9 cellular contexts compared by ENCODE assay signal in the genomic region with DNA sequence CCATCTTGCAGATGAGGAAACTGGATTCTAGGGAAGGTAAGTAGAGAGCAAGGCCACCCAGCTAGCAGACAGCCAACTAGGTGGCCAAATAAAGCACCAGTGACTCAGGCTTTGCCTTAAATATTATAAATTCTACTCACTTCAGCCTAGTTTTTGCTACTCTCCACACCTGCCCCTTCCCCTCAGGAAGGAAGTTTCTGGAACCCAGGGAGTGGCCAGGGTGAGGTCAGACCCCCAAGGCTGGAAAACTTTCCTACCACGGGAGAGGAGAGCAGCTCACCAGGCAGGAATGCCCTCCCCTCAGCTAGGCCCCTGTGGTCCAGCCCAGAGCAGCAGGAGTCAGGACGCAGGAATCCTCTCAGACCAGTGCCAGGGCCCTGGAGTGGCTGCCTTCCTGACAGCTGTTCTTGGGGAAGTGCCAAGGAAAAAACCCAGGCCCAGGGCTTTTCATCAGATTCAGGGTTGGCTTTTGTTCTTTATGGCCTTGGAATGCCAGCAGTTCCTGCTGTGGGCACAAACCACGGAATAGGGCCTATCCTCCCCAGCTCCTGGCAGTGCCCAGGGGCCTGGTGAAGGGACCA. TPM values are rescaled to one million over a fixed set of nuclear protein-coding genes. Genes with fewer than 3 reads are reported as not detected.
DNase-seq lines count a peak whose midpoint lies in the region; ATAC-seq and TF ChIP-seq lines count a peak whose summit lies in the region.
"Had no signal": no experiment of that assay in that cellular context is flagged by ENCODE, and none has a peak within 500 bp of the region (broad histone marks: within the 10 kb centered on the region; RNA-seq: fewer than 3 reads in every experiment).

No MANE protein-coding gene starts in this region.

- H3K9me3 ChIP-seq in breast epithelium = no peaks in the 10 kb centered on the region
- no peaks in the 10 kb centered on the region for H3K9me3 ChIP-seq in thoracic aorta
- no peaks in the 10 kb centered on the region for H3K9me3 ChIP-seq in CD4-positive, alpha-beta memory T cell (ENCODE audit: control insufficient read depth in 1 of 2, low read length in 2 of 2)

- H3K27me3 Mint-ChIP-seq in natural killer cell (ENCODE audit: low read depth in 2 of 2) = peaks cover 27 to 28% of the 10 kb centered on the region in 2 donors
- H3K27me3 Mint-ChIP-seq in stimulated activated naive B cell treated with anti-CD40 and anti-IgM and Interleukin-4, amounts not matched to agents 10 μg/mL and 1 μg/mL and 100 μg/mL, for 72 hours = peaks cover 45 to 46% of the 10 kb centered on the region in 2 donors
- H3K27me3 Mint-ChIP-seq in CD4-positive, alpha-beta memory T cell = peaks cover 12 to 18% of the 10 kb centered on the region in 2 donors

- H3K27ac ChIP-seq in breast epithelium (peak overlapping the region; percentile 69 to 80), thoracic aorta (peak overlapping the region; percentile 90 to 97)
- H3K27ac ChIP-seq in CD4-positive, alpha-beta memory T cell (ENCODE audit: low read depth, low read length) = no peak overlapping the region

- H3K36me3 Mint-ChIP-seq in natural killer cell = no peaks in the 10 kb centered on the region
- H3K36me3 Mint-ChIP-seq in stimulated activated naive B cell treated with anti-CD40 and anti-IgM and Interleukin-4, amounts not matched to agents 10 μg/mL and 1 μg/mL and 100 μg/mL, for 72 hours = no peaks in the 10 kb centered on the region
- no peaks in the 10 kb centered on the region for H3K36me3 Mint-ChIP-seq in CD4-positive, alpha-beta memory T cell

- intact Hi-C loops in breast epithelium (cut with DNase I; ENCODE audit: low total_unique reads) (loop anchor here (2.0 kb wide), 1 partner anchor 25 kb away; no protein-coding TSS in a partner anchor), natural killer cell (cut with micrococcal nuclease) (no loop called here)
- intact Hi-C loops in CD4-positive, alpha-beta memory T cell (cut with micrococcal nuclease) = no loop called here

- H3K9me3 Mint-ChIP-seq in natural killer cell = no peaks in the 10 kb centered on the region
- H3K9me3 Mint-ChIP-seq in stimulated activated naive B cell treated with anti-CD40 and anti-IgM and Interleukin-4, amounts not matched to agents 10 μg/mL and 1 μg/mL and 100 μg/mL, for 72 hours = no peaks in the 10 kb centered on the region
- H3K9me3 Mint-ChIP-seq in CD4-positive, alpha-beta memory T cell = no peaks in the 10 kb centered on the region
- H3K9me3 Mint-ChIP-seq: activated naive CD8-positive, alpha-beta T cell treated with anti-CD3 and anti-CD28 coated beads, Interleukin-2, amount 50 U/mL, for 24 hours had no signal

- H3K27me3 ChIP-seq in breast epithelium (no peaks in the 10 kb centered on the region), thoracic aorta (replicated peaks; ENCODE audit: insufficient read depth) (no peaks in the 10 kb centered on the region)
- no peaks in the 10 kb centered on the region for H3K27me3 ChIP-seq in CD4-positive, alpha-beta memory T cell (ENCODE audit: insufficient read depth, low read length)

- no peak overlapping the region for H3K4me3 Mint-ChIP-seq in natural killer cell
- H3K4me3 Mint-ChIP-seq in stimulated activated naive B cell treated with anti-CD40 and anti-IgM and Interleukin-4, amounts not matched to agents 10 μg/mL and 1 μg/mL and 100 μg/mL, for 72 hours = no peak overlapping the region
- no peak overlapping the region for H3K4me3 Mint-ChIP-seq in CD4-positive, alpha-beta memory T cell
- H3K4me3 Mint-ChIP-seq: activated naive CD8-positive, alpha-beta T cell treated with anti-CD3 and anti-CD28 coated beads, Interleukin-2, amount 50 U/mL, for 24 hours had no signal

- H3K4me1 Mint-ChIP-seq in natural killer cell = no peaks in the 10 kb centered on the region
- H3K4me1 Mint-ChIP-seq in stimulated activated naive B cell treated with anti-CD40 and anti-IgM and Interleukin-4, amounts not matched to agents 10 μg/mL and 1 μg/mL and 100 μg/mL, for 72 hours = no peaks in the 10 kb centered on the region
- peaks cover 0 to 4% (median 0%) of the 10 kb centered on the region in 4 donors for H3K4me1 Mint-ChIP-seq in CD4-positive, alpha-beta memory T cell
- H3K4me1 Mint-ChIP-seq: activated naive CD8-positive, alpha-beta T cell treated with anti-CD3 and anti-CD28 coated beads, Interleukin-2, amount 50 U/mL, for 24 hours had no signal

- POLR2A ChIA-PET in CD4-positive, alpha-beta memory T cell (lab: Charles Lee; ENCODE audit: partially characterized antibody) = no interaction called here

- H3K36me3 ChIP-seq in breast epithelium (no peaks in the 10 kb centered on the region), thoracic aorta (no peaks in the 10 kb centered on the region)
- no peaks in the 10 kb centered on the region for H3K36me3 ChIP-seq in CD4-positive, alpha-beta memory T cell (ENCODE audit: insufficient read depth, low read length)

- DNase-seq in HT-29 (ENCODE audit: low spot score) (peak; percentile 89), breast epithelium (ENCODE audit: low spot score in 2 of 2) (peak; percentile 62 to 88), left kidney (ENCODE audit: low read depth, low spot score) (peak; percentile 58), thoracic aorta (ENCODE audit: low spot score) (peak; percentile 50), natural killer cell (no peak)
- DNase-seq in stimulated activated naive B cell treated with anti-CD40 and anti-IgM and Interleukin-4, amounts not matched to agents 10 μg/mL and 1 μg/mL and 100 μg/mL, for 72 hours = no peak
- DNase-seq in CD4-positive, alpha-beta memory T cell = no peak
- DNase-seq: activated naive CD8-positive, alpha-beta T cell treated with anti-CD3 and anti-CD28 coated beads, Interleukin-2, amount 50 U/mL, for 24 hours had no signal

- no peak for TF ChIP-seq POLR2A in breast epithelium (IDR thresholded peaks at IDR 0.05)

- ATAC-seq in thoracic aorta (ENCODE audit: insufficient number of reproducible peaks, low FRiP score, low read depth) (peak; percentile 74), natural killer cell (no peak), GM18517 (IDR thresholded peaks at IDR 0.05; ENCODE audit: unreplicated experiment) (no peak)
- ATAC-seq in stimulated activated naive B cell treated with anti-CD40 and anti-IgM and Interleukin-4, amounts not matched to agents 10 μg/mL and 1 μg/mL and 100 μg/mL, for 72 hours (replicated peaks) = no peak
- ATAC-seq: activated naive CD8-positive, alpha-beta T cell treated with anti-CD3 and anti-CD28 coated beads, Interleukin-2, amount 50 U/mL, for 24 hours had no signal

- no peaks in the 10 kb centered on the region for H3K4me1 ChIP-seq in breast epithelium
- peaks cover 20 to 37% of the 10 kb centered on the region in 2 donors for H3K4me1 ChIP-seq in thoracic aorta (ENCODE audit: control insufficient read depth in 1 of 2, low read depth in 2 of 2)
- H3K4me1 ChIP-seq in CD4-positive, alpha-beta memory T cell (ENCODE audit: insufficient read depth, low read length) = no peaks in the 10 kb centered on the region

- CTCF ChIA-PET in CD4-positive, alpha-beta memory T cell (lab: Charles Lee; ENCODE audit: partially characterized antibody) = interaction anchor here (0.7 kb wide), 1 partner anchor 55 kb away, joined by 3 read pairs; no protein-coding TSS in a partner anchor

- H3K27ac Mint-ChIP-seq in natural killer cell = no peak overlapping the region
- H3K27ac Mint-ChIP-seq in stimulated activated naive B cell treated with anti-CD40 and anti-IgM and Interleukin-4, amounts not matched to agents 10 μg/mL and 1 μg/mL and 100 μg/mL, for 72 hours = no peak overlapping the region
- H3K27ac Mint-ChIP-seq in CD4-positive, alpha-beta memory T cell = no peak overlapping the region
- H3K27ac Mint-ChIP-seq: activated naive CD8-positive, alpha-beta T cell treated with anti-CD3 and anti-CD28 coated beads, Interleukin-2, amount 50 U/mL, for 24 hours had no signal

- H3K4me3 ChIP-seq in breast epithelium = no peak overlapping the region
- peak overlapping the region; percentile 29 for H3K4me3 ChIP-seq in thoracic aorta
- H3K4me3 ChIP-seq in CD4-positive, alpha-beta memory T cell (ENCODE audit: low read length in 2 of 2) = no peak overlapping the region

- no peak for TF ChIP-seq CTCF in breast epithelium (IDR thresholded peaks at IDR 0.05)
- no peak for TF ChIP-seq CTCF in thoracic aorta (IDR thresholded peaks at IDR 0.05)
- TF ChIP-seq CTCF in natural killer cell (IDR thresholded peaks at IDR 0.05) = no peak

RNA-seq across cellular contexts. Expression of gene PAX8, which starts 5.1 kb away (rescaled TPM):
- 1.5 and 3.4 TPM in 2 replicates for total RNA-seq in HT-29 (2014; rRNA removed; shearing (Covaris generic))
- total RNA-seq in breast epithelium = 1 to 10 TPM in 2 of 3 donors, under 1 TPM in 1; under 0.01 to 2.6 (median 1.0) TPM
- total RNA-seq in thoracic aorta = 10 to 100 TPM in 1 of 2 donors, 1 to 10 TPM in 1; 2.4 to 10.3 TPM
- 1 to 10 TPM in 1 of 3 donors, under 1 TPM in 2; 0.57 to 1.2 (median 0.65) TPM for total RNA-seq in natural killer cell
- total RNA-seq in CD4-positive, alpha-beta memory T cell = 1 to 10 TPM; 1.7 to 2.3 TPM
- polyA plus RNA-seq in CD4-positive, alpha-beta memory T cell = under 1 TPM; 0.19 to 0.80 TPM

Comparison
In these comparisons a context has a peak if more than half of its experiments do, and no peak if none do; other contexts are left out.
1. DNase-seq: peak in HT-29 (single experiment), breast epithelium (2 of 2), left kidney (single experiment) and thoracic aorta (single experiment); none in natural killer cell (single experiment), stimulated activated naive B cell treated with anti-CD40 and anti-IgM and Interleukin-4, amounts not matched to agents 10 μg/mL and 1 μg/mL and 100 μg/mL, for 72 hours (single experiment) and CD4-positive, alpha-beta memory T cell (0 of 5).